ENCODE assay signal across 15 cellular contexts in genomic region chr11:35761887-35762286, GRCh38.
A peak's percentile ranks its signal among the peaks of the same experiment; 100 is the strongest.
DNase-seq lines count a peak whose midpoint lies in the region; ATAC-seq and TF ChIP-seq lines count a peak whose summit lies in the region.
"Had no signal": no experiment of that assay in that cellular context is flagged by ENCODE, and none has a peak within 500 bp of the region (broad histone marks: within the 10 kb centered on the region; RNA-seq: fewer than 3 reads in every experiment).

No MANE protein-coding gene starts in this region.

- no peak overlapping the region for H2AFZ ChIP-seq in hepatocyte

- H3K4me1 ChIP-seq in hepatocyte (ENCODE audit: insufficient read depth): no peaks in the 10 kb centered on the region
- H3K4me1 ChIP-seq: HAP-1 had no signal

- H3K27me3 ChIP-seq in hepatocyte: no peaks in the 10 kb centered on the region

- DNase-seq in hepatocyte (ENCODE audit: low spot score) (no peak), medulla oblongata (ENCODE audit: extremely low spot score) (peak; percentile 41), pons (ENCODE audit: low spot score) (peak; percentile 38), HUDEP-2 (lab: John Stamatoyannopoulos, UW; ENCODE audit: unreplicated experiment in 76 of 76) (no peak), NCI-H1436 treated with DMSO at 0.1 percent for 48 hours (lab: John Stamatoyannopoulos, UW) (no peak)
- DNase-seq: ACHN; CD8-positive, alpha-beta T cell; COR-L47; DMS153; DMS79 treated with DMSO at 0.1 percent for 48 hours; KBM-7 had no signal

- TF ChIP-seq CTCF in C4-2B (conservative IDR thresholded peaks at IDR 0.05) (no peak), hepatocyte (IDR thresholded peaks at IDR 0.05; ENCODE audit: poor library complexity) (no peak)

- no peaks in the 10 kb centered on the region for H4K20me1 ChIP-seq in hepatocyte (ENCODE audit: insufficient read depth, poor library complexity, severe bottlenecking)

- no peaks in the 10 kb centered on the region for H3K9me3 ChIP-seq in hepatocyte (ENCODE audit: low read depth)
- H3K9me3 ChIP-seq: HAP-1 had no signal

- no peak overlapping the region for H3K4me3 ChIP-seq in hepatocyte
- H3K4me3 ChIP-seq: HAP-1 had no signal

- WGBS in hepatocyte (ENCODE audit: low lambda C conversion rate, missing lambda C conversion rate): 47% methylated on average over 1 of the region's 1 CpG

- no peaks in the 10 kb centered on the region for H3K9me2 ChIP-seq in hepatocyte (replicated peaks; ENCODE audit: insufficient read depth)

- peaks cover 17% of the 10 kb centered on the region for H3K79me2 ChIP-seq in hepatocyte

- H3K27ac ChIP-seq in C4-2B: peak overlapping the region; percentile 17; the same call in 1 of the 2 replicates
- H3K27ac ChIP-seq in hepatocyte: peak overlapping the region; percentile 33
- H3K27ac ChIP-seq: HL-60 had no signal

- H3K4me2 ChIP-seq in hepatocyte: no peak overlapping the region

- H3K36me3 ChIP-seq in hepatocyte (replicated peaks; ENCODE audit: insufficient read depth, low read depth): no peaks in the 10 kb centered on the region
- H3K36me3 ChIP-seq: HAP-1 had no signal

- no peak for ATAC-seq in HG03469 (IDR thresholded peaks at IDR 0.05; ENCODE audit: unreplicated experiment)
- ATAC-seq: CD8-positive, alpha-beta T cell had no signal

Comparison
In these comparisons a context has a peak if more than half of its experiments do, and no peak if none do; other contexts are left out.
1. DNase-seq: peak in medulla oblongata (single experiment) and pons (single experiment); none in hepatocyte (single experiment), HUDEP-2 (0 of 76) and NCI-H1436 treated with DMSO at 0.1 percent for 48 hours (single experiment).